8 cellular contexts compared by ENCODE assay signal in genomic region chr1:145824499-145824842, GRCh38. TPM values are rescaled to one million over a fixed set of nuclear protein-coding genes. Genes with fewer than 3 reads are reported as not detected.
DNase-seq lines count a peak whose midpoint lies in the region; ATAC-seq and TF ChIP-seq lines count a peak whose summit lies in the region.

No MANE protein-coding gene starts in this region.

- H3K4me3 Mint-ChIP-seq in activated naive CD4-positive, alpha-beta T cell treated with anti-CD3 and anti-CD28 coated beads, Interleukin-2, amount 50 U/mL, for 24 hours, result peak overlapping the region; percentile 98

- no peaks in the 10 kb centered on the region for H3K9me3 Mint-ChIP-seq in activated naive CD4-positive, alpha-beta T cell treated with anti-CD3 and anti-CD28 coated beads, Interleukin-2, amount 50 U/mL, for 24 hours

- peak overlapping the region; percentile 98 for H3K27ac Mint-ChIP-seq in activated naive CD4-positive, alpha-beta T cell treated with anti-CD3 and anti-CD28 coated beads, Interleukin-2, amount 50 U/mL, for 24 hours

- H3K4me1 Mint-ChIP-seq in activated naive CD4-positive, alpha-beta T cell treated with anti-CD3 and anti-CD28 coated beads, Interleukin-2, amount 50 U/mL, for 24 hours, result peaks cover 44% of the 10 kb centered on the region

- no peaks in the 10 kb centered on the region for H3K27me3 Mint-ChIP-seq in activated naive CD4-positive, alpha-beta T cell treated with anti-CD3 and anti-CD28 coated beads, Interleukin-2, amount 50 U/mL, for 24 hours

- TF ChIP-seq CTCF in body of pancreas (IDR thresholded peaks at IDR 0.05), result no peak
- TF ChIP-seq CTCF in lower lobe of right lung (IDR thresholded peaks at IDR 0.05), result no peak

- H3K36me3 ChIP-seq in body of pancreas (replicated peaks in 1 of 2; ENCODE audit: insufficient read depth in 1 of 2, low read depth in 2 of 2), result peaks cover 10 to 24% of the 10 kb centered on the region in 2 donors
- H3K36me3 ChIP-seq in lower lobe of right lung, result peaks cover 38% of the 10 kb centered on the region
- peaks cover 8% of the 10 kb centered on the region for H3K36me3 ChIP-seq in urinary bladder (ENCODE audit: insufficient read depth)

- intact Hi-C loops in body of pancreas (cut with DNase I), result no loop called here
- intact Hi-C loops in lower lobe of right lung (cut with DNase I), result no loop called here

- TF ChIP-seq POLR2A in body of pancreas (IDR thresholded peaks at IDR 0.05), result no peak

- H3K9me3 ChIP-seq in body of pancreas (no peaks in the 10 kb centered on the region), lower lobe of right lung (no peaks in the 10 kb centered on the region)

- H3K4me1 ChIP-seq in body of pancreas (peaks cover 21% of the 10 kb centered on the region), lower lobe of right lung (peaks cover 11% of the 10 kb centered on the region), urinary bladder (ENCODE audit: insufficient read depth) (peaks cover 1% of the 10 kb centered on the region)

- H3K27ac ChIP-seq in body of pancreas (peak overlapping the region; percentile 71 to 96 (median 82)), lower lobe of right lung (peak overlapping the region; percentile 96), urinary bladder (ENCODE audit: low read depth) (peak overlapping the region; percentile 54)

- DNase-seq in activated naive CD4-positive, alpha-beta T cell treated with anti-CD3 and anti-CD28 coated beads, Interleukin-2, amount 50 U/mL, for 16 hours, result no peak
- no peak for DNase-seq in body of pancreas
- no peak for DNase-seq in lower lobe of right lung
- DNase-seq in NCI-H2107 (lab: John Stamatoyannopoulos, UW), result no peak

- peaks cover 25% of the 10 kb centered on the region for H3K36me3 Mint-ChIP-seq in activated naive CD4-positive, alpha-beta T cell treated with anti-CD3 and anti-CD28 coated beads, Interleukin-2, amount 50 U/mL, for 24 hours

- no peak for ATAC-seq in body of pancreas
- ATAC-seq in lower lobe of right lung, result no peak
- no peak for ATAC-seq in GM18520 (IDR thresholded peaks at IDR 0.05; ENCODE audit: unreplicated experiment)
- ATAC-seq in HG03469 (IDR thresholded peaks at IDR 0.05; ENCODE audit: unreplicated experiment), result no peak

- WGBS in body of pancreas, 2 donors, result 1% methylated on average over 7 of the region's 7 CpGs
- under 1% methylated on average over 7 of the region's 7 CpGs for WGBS in urinary bladder

- H3K27me3 ChIP-seq in body of pancreas (no peaks in the 10 kb centered on the region), lower lobe of right lung (ENCODE audit: low read depth) (no peaks in the 10 kb centered on the region)

- H3K4me3 ChIP-seq in body of pancreas (peak overlapping the region; percentile 9 to 98), lower lobe of right lung (peak overlapping the region; percentile 83), urinary bladder (ENCODE audit: low read depth, low read length) (peak overlapping the region; percentile 65)

RNA-seq across cellular contexts. Expression of gene POLR3C, which starts 0.5 kb away (rescaled TPM):
- total RNA-seq in body of pancreas (10 to 100 TPM; 15.6 to 31.6 TPM), lower lobe of right lung (26.3 TPM), urinary bladder (25.6 TPM)
- polyA plus RNA-seq in urinary bladder, result 23.5 TPM

RNA-seq across cellular contexts. Expression of gene RNF115, which starts 0.6 kb away (rescaled TPM):
- total RNA-seq in body of pancreas (10 to 100 TPM; 12.7 to 13.2 TPM), lower lobe of right lung (14.2 TPM), urinary bladder (32.4 TPM)
- polyA plus RNA-seq in urinary bladder, result 9.1 TPM

RNA-seq across cellular contexts. Expression of gene NUDT17, which starts 21.0 kb away (rescaled TPM):
- 1 to 10 TPM in 1 of 2 donors, not detected in 1; 1.6 TPM for total RNA-seq in body of pancreas
- 2.5 TPM for total RNA-seq in lower lobe of right lung
- 5.9 TPM for total RNA-seq in urinary bladder
- 5.0 TPM for polyA plus RNA-seq in urinary bladder

RNA-seq across cellular contexts. Expression of gene PIAS3, which starts 34.4 kb away (rescaled TPM):
- total RNA-seq in body of pancreas (10 to 100 TPM; 14.2 to 17.6 TPM), lower lobe of right lung (27.7 TPM), urinary bladder (27.0 TPM)
- 48.1 TPM for polyA plus RNA-seq in urinary bladder
